In genomic region chrX:96684339-96685204, GRCh38 we compare ENCODE assay signal across 8 cellular contexts. TPM values are rescaled to one million over a fixed set of nuclear protein-coding genes. Genes with fewer than 3 reads are reported as not detected.
DNase-seq lines count a peak whose midpoint lies in the region; ATAC-seq and TF ChIP-seq lines count a peak whose summit lies in the region.

Gene DIAPH2 (plus strand): TSS chrX:96684842.

- peak within 1 kb of the TSS; percentile 49 to 64 for H3K4me3 ChIP-seq in left lung

- H3K36me3 Mint-ChIP-seq in activated CD4-positive, alpha-beta T cell treated with anti-CD3 and anti-CD28 coated beads for 36 hours (ENCODE audit: low read depth): peaks cover 2% of the 10 kb centered on the region

- peak; percentile 85 for ATAC-seq in GM18498 (IDR thresholded peaks at IDR 0.05; ENCODE audit: unreplicated experiment)
- peak; percentile 86 for ATAC-seq in HG02642 (IDR thresholded peaks at IDR 0.05; ENCODE audit: poor library complexity, unreplicated experiment)
- peak; percentile 72 for ATAC-seq in activated CD4-positive, alpha-beta T cell treated with anti-CD3 and anti-CD28 coated beads for 36 hours
- ATAC-seq in left lung: peak; percentile 92

- H3K4me3 Mint-ChIP-seq in activated CD4-positive, alpha-beta T cell treated with anti-CD3 and anti-CD28 coated beads for 36 hours: peak within 1 kb of the TSS; percentile 88

- intact Hi-C loops in activated CD4-positive, alpha-beta T cell treated with anti-CD3 and anti-CD28 coated beads for 36 hours (cut with DNase I, micrococcal nuclease): loop anchor here in 1 of 2 experiments (2.0 to 10.0 kb wide), 2 partner anchors 360 to 714 kb away; no protein-coding TSS in a partner anchor
- intact Hi-C loops in left lung (cut with DNase I): no loop called here

- CTCF ChIA-PET in activated CD4-positive, alpha-beta T cell treated with anti-CD3 and anti-CD28 coated beads for 36 hours (lab: Charles Lee): interaction anchor here (0.8 kb wide), 1 partner anchor 64 kb away, joined by 3 read pairs; no protein-coding TSS in a partner anchor

- peak within 1 kb of the TSS; percentile 80 to 91 for H3K27ac ChIP-seq in left lung

- DNase-seq in NCI-H2029 treated with DMSO at 0.1 percent for 48 hours (lab: John Stamatoyannopoulos, UW) (peak; percentile 8), dedifferentiated amniotic fluid mesenchymal stem cell (ENCODE audit: extremely low spot score) (peak; percentile 56), left lung (peak; percentile 83 to 93), SHP77 treated with DMSO at 0.1 percent for 48 hours (lab: John Stamatoyannopoulos, UW) (no peak)
- DNase-seq in activated CD4-positive, alpha-beta T cell treated with anti-CD3 and anti-CD28 coated beads for 36 hours: peak; percentile 85
- DNase-seq in stimulated activated CD4-positive, alpha-beta T cell treated with anti-CD3 and anti-CD28 coated beads, Interleukin-2, amount 100 ng/mL, for 24 hours: peak; percentile 67 to 72

- H3K9me3 Mint-ChIP-seq in activated CD4-positive, alpha-beta T cell treated with anti-CD3 and anti-CD28 coated beads for 36 hours (ENCODE audit: low read depth): no peaks in the 10 kb centered on the region

- POLR2A ChIA-PET in activated CD4-positive, alpha-beta T cell treated with anti-CD3 and anti-CD28 coated beads for 36 hours (lab: Charles Lee): no interaction called here

- H3K4me1 ChIP-seq in left lung: peaks cover 0 to 10% of the 10 kb centered on the region in 2 donors

- peak within 1 kb of the TSS; percentile 94 for H3K27ac Mint-ChIP-seq in activated CD4-positive, alpha-beta T cell treated with anti-CD3 and anti-CD28 coated beads for 36 hours

- H3K27me3 Mint-ChIP-seq in activated CD4-positive, alpha-beta T cell treated with anti-CD3 and anti-CD28 coated beads for 36 hours: no peaks in the 10 kb centered on the region

- TF ChIP-seq CTCF in left lung (IDR thresholded peaks at IDR 0.05): peak; percentile 9 to 30

- H3K27me3 ChIP-seq in left lung: peaks cover 0 to 7% of the 10 kb centered on the region in 2 donors

- peaks cover 29% of the 10 kb centered on the region for H3K4me1 Mint-ChIP-seq in activated CD4-positive, alpha-beta T cell treated with anti-CD3 and anti-CD28 coated beads for 36 hours

- no peaks in the 10 kb centered on the region for H3K36me3 ChIP-seq in left lung

- no peaks in the 10 kb centered on the region for H3K9me3 ChIP-seq in left lung

RNA-seq across cellular contexts. Expression of gene DIAPH2, which starts in this region (rescaled TPM):
- total RNA-seq in activated CD4-positive, alpha-beta T cell treated with anti-CD3 and anti-CD28 coated beads for 36 hours: 10 to 100 TPM in 1 of 2 experiments, 1 to 10 TPM in 1; 9.1 to 12.4 TPM
- 10 to 100 TPM; 28.8 to 34.1 TPM for total RNA-seq in left lung
